ENCODE assay signal across 24 cellular contexts in genomic region chr2:119764832-119765231, GRCh38. TPM values are rescaled to one million over a fixed set of nuclear protein-coding genes. Genes with fewer than 3 reads are reported as not detected.
A peak's percentile ranks its signal among the peaks of the same experiment; 100 is the strongest.
DNase-seq lines count a peak whose midpoint lies in the region; ATAC-seq and TF ChIP-seq lines count a peak whose summit lies in the region.
"Had no signal": no experiment of that assay in that cellular context is flagged by ENCODE, and none has a peak within 500 bp of the region (broad histone marks: within the 10 kb centered on the region; RNA-seq: fewer than 3 reads in every experiment).

No MANE protein-coding gene starts in this region.

- peak overlapping the region; percentile 24 for H3K27ac Mint-ChIP-seq in activated naive CD4-positive, alpha-beta T cell treated with anti-CD3 and anti-CD28 coated beads, Interleukin-2, amount 50 U/mL, for 24 hours
- H3K27ac Mint-ChIP-seq in activated naive CD4-positive, alpha-beta T cell treated with anti-CD3 and anti-CD28 coated beads, Interleukin-2, amount 10 ng/mL, durations not matched to agents 7 days and 5 days, result no peak overlapping the region
- H3K27ac Mint-ChIP-seq: activated naive CD4-positive, alpha-beta T cell treated with anti-CD3 and anti-CD28 coated beads, Interleukin-2, amount 50 U/mL, for 72 hours; activated T-helper 1 cell treated with anti-CD3 and anti-CD28 coated beads, Interleukin-12 subunit alpha, Interleukin-12 subunit beta, Interleukin-2, Interleukin-4 antibody, amounts not matched to agents 30 ng/mL and 10 ng/mL and 1 ng/mL, durations not matched to agents 14 hours and 24 hours and 36 hours; nephron had no signal

- H3K4me3 ChIP-seq in epithelial cell of esophagus (ENCODE audit: low read length), result no peak overlapping the region
- H3K4me3 ChIP-seq: K562, lower lobe of right lung, sigmoid colon, vagina had no signal

- no peak for TF ChIP-seq CTCF in epithelial cell of esophagus (IDR thresholded peaks at IDR 0.05; ENCODE audit: insufficient read depth, low read depth, low read length, missing control alignments)

- DNase-seq in activated naive CD4-positive, alpha-beta T cell treated with anti-CD3 and anti-CD28 coated beads, Interleukin-2, amount 10 ng/mL, durations not matched to agents 7 days and 5 days, result no peak
- peak; percentile 39 for DNase-seq in RPMI7951 (ENCODE audit: low read depth)
- peak; percentile 49 for DNase-seq in epithelial cell of esophagus (ENCODE audit: low read depth)
- DNase-seq in renal cortical epithelial cell (ENCODE audit: low read depth), result peak; percentile 39
- DNase-seq in T-helper 1 cell, result no peak
- no peak for DNase-seq in COLO829 (ENCODE audit: low spot score)
- DNase-seq: activated CD4-positive, alpha-beta T cell treated with anti-CD3 and anti-CD28 coated beads, Interleukin-2, amount 50 U/mL, for 48 hours; kidney; lower lobe of right lung; NCI-H1417 treated with DMSO at 0.1 percent for 48 hours; NCI-H2081; NCI-H748 treated with DMSO at 0.1 percent for 48 hours; RPMI8226; sigmoid colon; stimulated activated CD4-positive, alpha-beta T cell treated with anti-CD3 and anti-CD28 coated beads, Interleukin-15, amount 100 ng/mL, for 24 hours; stimulated activated naive CD8-positive, alpha-beta T cell treated with anti-CD3 and anti-CD28 coated beads, Interleukin-15, Interleukin-2, amounts not matched to agents 100 U/mL and 50 U/mL, for 24 hours had no signal

- H3K4me1 Mint-ChIP-seq in activated naive CD4-positive, alpha-beta T cell treated with anti-CD3 and anti-CD28 coated beads, Interleukin-2, amount 50 U/mL, for 24 hours, result peaks cover 57% of the 10 kb centered on the region
- peaks cover 38% of the 10 kb centered on the region for H3K4me1 Mint-ChIP-seq in activated naive CD4-positive, alpha-beta T cell treated with anti-CD3 and anti-CD28 coated beads, Interleukin-2, amount 10 ng/mL, durations not matched to agents 7 days and 5 days

- no peak for ATAC-seq in HG02938 (IDR thresholded peaks at IDR 0.05; ENCODE audit: unreplicated experiment)
- ATAC-seq: activated CD4-positive, CD25-positive, alpha-beta regulatory T cell treated with anti-CD3 and anti-CD28 coated beads, Interleukin-2, amount 50 U/mL, for 24 hours; activated naive CD4-positive, alpha-beta T cell treated with anti-CD3 and anti-CD28 coated beads, Interleukin-2, amount 50 U/mL, for 72 hours; K562; lower lobe of right lung; stimulated activated naive CD8-positive, alpha-beta T cell treated with anti-CD3 and anti-CD28 coated beads, Interleukin-15, Interleukin-2, amounts not matched to agents 100 U/mL and 50 U/mL, for 24 hours had no signal

- H3K9me3 Mint-ChIP-seq in activated naive CD4-positive, alpha-beta T cell treated with anti-CD3 and anti-CD28 coated beads, Interleukin-2, amount 50 U/mL, for 24 hours, result no peaks in the 10 kb centered on the region
- no peaks in the 10 kb centered on the region for H3K9me3 Mint-ChIP-seq in activated naive CD4-positive, alpha-beta T cell treated with anti-CD3 and anti-CD28 coated beads, Interleukin-2, amount 10 ng/mL, durations not matched to agents 7 days and 5 days
- H3K9me3 Mint-ChIP-seq: activated naive CD4-positive, alpha-beta T cell treated with anti-CD3 and anti-CD28 coated beads, Interleukin-2, amount 50 U/mL, for 72 hours; activated T-helper 1 cell treated with anti-CD3 and anti-CD28 coated beads, Interleukin-12 subunit alpha, Interleukin-12 subunit beta, Interleukin-2, Interleukin-4 antibody, amounts not matched to agents 30 ng/mL and 10 ng/mL and 1 ng/mL, durations not matched to agents 14 hours and 24 hours and 36 hours; nephron had no signal

- CTCF ChIA-PET in activated naive CD4-positive, alpha-beta T cell treated with anti-CD3 and anti-CD28 coated beads, Interleukin-2, amount 10 ng/mL, durations not matched to agents 7 days and 5 days (lab: Charles Lee), result no interaction called here

- no peaks in the 10 kb centered on the region for H3K27me3 Mint-ChIP-seq in activated naive CD4-positive, alpha-beta T cell treated with anti-CD3 and anti-CD28 coated beads, Interleukin-2, amount 50 U/mL, for 24 hours
- no peaks in the 10 kb centered on the region for H3K27me3 Mint-ChIP-seq in activated naive CD4-positive, alpha-beta T cell treated with anti-CD3 and anti-CD28 coated beads, Interleukin-2, amount 10 ng/mL, durations not matched to agents 7 days and 5 days

- peak overlapping the region; percentile 43 for H3K4me3 Mint-ChIP-seq in activated naive CD4-positive, alpha-beta T cell treated with anti-CD3 and anti-CD28 coated beads, Interleukin-2, amount 50 U/mL, for 24 hours
- no peak overlapping the region for H3K4me3 Mint-ChIP-seq in activated naive CD4-positive, alpha-beta T cell treated with anti-CD3 and anti-CD28 coated beads, Interleukin-2, amount 10 ng/mL, durations not matched to agents 7 days and 5 days
- H3K4me3 Mint-ChIP-seq: activated T-helper 1 cell treated with anti-CD3 and anti-CD28 coated beads, Interleukin-12 subunit alpha, Interleukin-12 subunit beta, Interleukin-2, Interleukin-4 antibody, amounts not matched to agents 30 ng/mL and 10 ng/mL and 1 ng/mL, durations not matched to agents 14 hours and 24 hours and 36 hours; nephron had no signal

- no peaks in the 10 kb centered on the region for H3K36me3 Mint-ChIP-seq in activated naive CD4-positive, alpha-beta T cell treated with anti-CD3 and anti-CD28 coated beads, Interleukin-2, amount 50 U/mL, for 24 hours
- H3K36me3 Mint-ChIP-seq in activated naive CD4-positive, alpha-beta T cell treated with anti-CD3 and anti-CD28 coated beads, Interleukin-2, amount 10 ng/mL, durations not matched to agents 7 days and 5 days, result peaks cover 9% of the 10 kb centered on the region

RNA-seq across cellular contexts. Expression of gene PTPN4, which starts 5.1 kb away (rescaled TPM):
- 19.2 and 21.1 TPM in 2 replicates for total RNA-seq in RPMI7951 (2014; rRNA removed; shearing (Covaris generic))
- total RNA-seq in renal cortical epithelial cell, result 18.6 and 38.9 TPM in 2 replicates

Comparison
In these comparisons a context has a peak if more than half of its experiments do, and no peak if none do; other contexts are left out.
1. DNase-seq: peak in RPMI7951 (single experiment), epithelial cell of esophagus (single experiment) and renal cortical epithelial cell (single experiment); none in activated naive CD4-positive, alpha-beta T cell treated with anti-CD3 and anti-CD28 coated beads, Interleukin-2, amount 10 ng/mL, durations not matched to agents 7 days and 5 days (single experiment), T-helper 1 cell (0 of 5) and COLO829 (single experiment).